20 cellular contexts compared by ENCODE assay signal in the genomic region with DNA sequence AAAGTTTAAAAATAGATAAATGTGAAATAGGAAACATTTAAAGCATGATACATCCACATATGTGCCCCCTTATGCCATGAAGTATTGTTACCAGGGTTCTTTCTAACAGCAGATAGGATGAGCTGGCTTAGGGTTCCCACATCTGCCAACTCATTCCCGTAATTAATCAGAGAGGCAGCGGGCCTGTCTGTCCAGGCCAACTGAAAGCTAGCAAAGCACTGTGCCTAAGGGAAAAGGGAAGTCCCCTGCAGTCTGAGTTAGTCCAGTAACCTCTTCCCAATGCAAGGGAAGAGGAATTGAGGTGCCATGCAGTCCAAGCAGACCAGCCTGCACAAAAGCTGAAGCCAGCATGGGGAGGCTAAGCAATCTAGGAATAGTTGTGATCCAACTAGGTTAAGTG. TPM values are rescaled to one million over a fixed set of nuclear protein-coding genes. Genes with fewer than 3 reads are reported as not detected.
DNase-seq lines count a peak whose midpoint lies in the region; FAIRE-seq and TF ChIP-seq lines count a peak whose summit lies in the region.
"Had no signal": no experiment of that assay in that cellular context is flagged by ENCODE, and none has a peak within 500 bp of the region (broad histone marks: within the 10 kb centered on the region; RNA-seq: fewer than 3 reads in every experiment).

No MANE protein-coding gene starts in this region.

- H3K9me3 Mint-ChIP-seq in T-helper 1 cell treated with Interleukin-12 subunit alpha and Interleukin-12 subunit beta and Interleukin-4 antibody, amounts not matched to agents 30 μg/mL and 1 μg/mL, for 36 hours = no peaks in the 10 kb centered on the region
- H3K9me3 Mint-ChIP-seq: activated B cell treated with CpG ODN at 0.5 μM for 24 hours; CD8-positive, alpha-beta T cell had no signal

- H3K9me3 ChIP-seq in WERI-Rb-1 (ENCODE audit: severe bottlenecking) = no peaks in the 10 kb centered on the region
- H3K9me3 ChIP-seq: left ventricle myocardium inferior had no signal

- peaks cover 25% of the 10 kb centered on the region for H3K4me1 Mint-ChIP-seq in T-helper 1 cell treated with Interleukin-12 subunit alpha and Interleukin-12 subunit beta and Interleukin-4 antibody, amounts not matched to agents 30 μg/mL and 1 μg/mL, for 36 hours (ENCODE audit: low read depth)

- peaks cover 10% of the 10 kb centered on the region for H3K36me3 ChIP-seq in WERI-Rb-1

- peak overlapping the region; percentile 15 for H3K27ac Mint-ChIP-seq in T-helper 1 cell treated with Interleukin-12 subunit alpha and Interleukin-12 subunit beta and Interleukin-4 antibody, amounts not matched to agents 30 μg/mL and 1 μg/mL, for 36 hours
- H3K27ac Mint-ChIP-seq: activated B cell treated with CpG ODN at 0.5 μM for 24 hours, progenitor cell of endocrine pancreas had no signal

- no peak for FAIRE-seq in GM12892 (lab: Jason Lieb, UNC)

- no peak overlapping the region for H3K4me3 ChIP-seq in WERI-Rb-1 (ENCODE audit: low read depth, low read length)
- H3K4me3 ChIP-seq: left ventricle myocardium inferior, SK-N-MC had no signal

- H3K27ac ChIP-seq in WERI-Rb-1 = peak overlapping the region; percentile 54
- H3K27ac ChIP-seq: left ventricle myocardium inferior, SK-N-MC had no signal

- H3K27me3 Mint-ChIP-seq in T-helper 1 cell treated with Interleukin-12 subunit alpha and Interleukin-12 subunit beta and Interleukin-4 antibody, amounts not matched to agents 30 μg/mL and 1 μg/mL, for 36 hours (ENCODE audit: low read depth) = no peaks in the 10 kb centered on the region
- H3K27me3 Mint-ChIP-seq: activated B cell treated with CpG ODN at 0.5 μM for 24 hours, progenitor cell of endocrine pancreas had no signal

- no peaks in the 10 kb centered on the region for H3K27me3 ChIP-seq in WERI-Rb-1 (ENCODE audit: insufficient read depth, low read depth, severe bottlenecking)

- no peak for TF ChIP-seq POLR2A in GM12892 (IDR thresholded peaks at IDR 0.05; ENCODE audit: low read depth, low read length)

- peaks cover 51% of the 10 kb centered on the region for H3K36me3 Mint-ChIP-seq in T-helper 1 cell treated with Interleukin-12 subunit alpha and Interleukin-12 subunit beta and Interleukin-4 antibody, amounts not matched to agents 30 μg/mL and 1 μg/mL, for 36 hours (ENCODE audit: low read depth)

- DNase-seq in T-helper 1 cell (no peak), ELF-1 (ENCODE audit: low read depth, low spot score) (peak; percentile 32), WERI-Rb-1 (peak; percentile 75), islet precursor cell (peak; percentile 57), C1 segment of cervical spinal cord (lab: John Stamatoyannopoulos, UW) (no peak), GM12892 (ENCODE audit: insufficient read length) (no peak), NCI-H446 (lab: John Stamatoyannopoulos, UW) (no peak)
- DNase-seq: 8988T; activated B cell treated with CpG ODN at 0.5 μM for 24 hours; activated CD8-positive, alpha-beta memory T cell treated with anti-CD3 and anti-CD28 coated beads, Interleukin-2, amount 50 U/mL, for 4 hours; amniotic stem cell; CD8-positive, alpha-beta T cell; cerebellar nuclear complex; left ventricle myocardium inferior; NCI-H524 treated with DMSO at 0.1 percent for 48 hours; PC-3; stimulated activated CD4-positive, alpha-beta T cell treated with anti-CD3 and anti-CD28 coated beads, Interleukin-12 subunit alpha, Interleukin-12 subunit beta, amount 100 ng/mL, for 4 hours had no signal

- no peak for TF ChIP-seq CTCF in WERI-Rb-1 (IDR thresholded peaks at IDR 0.05; ENCODE audit: low read depth, low read length)

- H3K4me3 Mint-ChIP-seq in T-helper 1 cell treated with Interleukin-12 subunit alpha and Interleukin-12 subunit beta and Interleukin-4 antibody, amounts not matched to agents 30 μg/mL and 1 μg/mL, for 36 hours = no peak overlapping the region
- H3K4me3 Mint-ChIP-seq: activated B cell treated with CpG ODN at 0.5 μM for 24 hours; CD8-positive, alpha-beta T cell had no signal

RNA-seq across cellular contexts. Expression of a gene that starts 18.3 kb away (rescaled TPM):
- 14.2 TPM for polyA plus RNA-seq in GM12892 (2012; ENCODE audit: missing spikeins)

RNA-seq across cellular contexts. Expression of a gene that starts 55.4 kb away (rescaled TPM):
- 26.7 TPM for polyA plus RNA-seq in GM12892 (2012; ENCODE audit: missing spikeins)

Comparison
In these comparisons a context has a peak if more than half of its experiments do, and no peak if none do; other contexts are left out.
1. DNase-seq: peak in ELF-1 (single experiment), WERI-Rb-1 (single experiment) and islet precursor cell (single experiment); none in T-helper 1 cell (0 of 5), C1 segment of cervical spinal cord (0 of 14), GM12892 (single experiment) and NCI-H446 (0 of 2).